12 cellular contexts compared by ENCODE assay signal in genomic region chr3:192155194-192155593, GRCh38.
DNase-seq lines count a peak whose midpoint lies in the region; ATAC-seq, FAIRE-seq and TF ChIP-seq lines count a peak whose summit lies in the region.
"Had no signal": no experiment of that assay in that cellular context is flagged by ENCODE, and none has a peak within 500 bp of the region (broad histone marks: within the 10 kb centered on the region; RNA-seq: fewer than 3 reads in every experiment).

No MANE protein-coding gene starts in this region.

- H3K4me3 ChIP-seq in cardiac muscle cell: peak overlapping the region; percentile 19
- H3K4me3 ChIP-seq in astrocyte (ENCODE audit: insufficient read depth, low read depth, low read length): peak overlapping the region; percentile 39
- peak overlapping the region; percentile 49 for H3K4me3 ChIP-seq in iPS-15b (ENCODE audit: low read depth, low read length)
- no peak overlapping the region for H3K4me3 ChIP-seq in uterus

- no peaks in the 10 kb centered on the region for H3K27me3 Mint-ChIP-seq in astrocyte (ENCODE audit: low read depth, unreplicated experiment)

- H3K4me1 ChIP-seq in cardiac muscle cell (ENCODE audit: low read depth) (no peaks in the 10 kb centered on the region), astrocyte (ENCODE audit: insufficient read depth, low read length) (no peaks in the 10 kb centered on the region), iPS-15b (ENCODE audit: control insufficient read depth, insufficient read depth, low read length) (no peaks in the 10 kb centered on the region), uterus (no peaks in the 10 kb centered on the region)

- H3K4me3 Mint-ChIP-seq in astrocyte (ENCODE audit: unreplicated experiment): peak overlapping the region; percentile 76

- no peak overlapping the region for H3K27ac Mint-ChIP-seq in astrocyte (ENCODE audit: unreplicated experiment)

- H3K9ac ChIP-seq in astrocyte (ENCODE audit: low read length) (no peak overlapping the region), iPS-15b (ENCODE audit: low read depth, low read length) (no peak overlapping the region)

- H3K36me3 Mint-ChIP-seq in astrocyte (ENCODE audit: low read depth, unreplicated experiment): no peaks in the 10 kb centered on the region

- H3K9me3 Mint-ChIP-seq in astrocyte (ENCODE audit: unreplicated experiment): no peaks in the 10 kb centered on the region

- H3K9me3 ChIP-seq in cardiac muscle cell (ENCODE audit: low read depth) (no peaks in the 10 kb centered on the region), astrocyte (ENCODE audit: insufficient read depth, low read depth, low read length) (no peaks in the 10 kb centered on the region), iPS-15b (ENCODE audit: control insufficient read depth, insufficient read depth, low read length) (no peaks in the 10 kb centered on the region), uterus (no peaks in the 10 kb centered on the region)
- H3K9me3 ChIP-seq: spleen had no signal

- H3K27ac ChIP-seq in cardiac muscle cell: no peak overlapping the region
- H3K27ac ChIP-seq in astrocyte (ENCODE audit: low read depth, low read length): no peak overlapping the region
- no peak overlapping the region for H3K27ac ChIP-seq in uterus
- H3K27ac ChIP-seq: VCaP had no signal

- no peak for TF ChIP-seq POLR2A in uterus (IDR thresholded peaks at IDR 0.05)

- no peak overlapping the region for H2AFZ ChIP-seq in astrocyte (ENCODE audit: low read depth, low read length)

- FAIRE-seq in astrocyte (lab: Jason Lieb, UNC): no peak

- H3K27me3 ChIP-seq in cardiac muscle cell (no peaks in the 10 kb centered on the region), astrocyte (ENCODE audit: insufficient read depth, low read length) (no peaks in the 10 kb centered on the region), iPS-15b (ENCODE audit: control insufficient read depth, insufficient read depth, low read length) (peaks cover 9% of the 10 kb centered on the region), uterus (no peaks in the 10 kb centered on the region)
- H3K27me3 ChIP-seq: spleen had no signal

- TF ChIP-seq CTCF in cardiac muscle cell (IDR thresholded peaks at IDR 0.05; ENCODE audit: low read depth, low read length) (no peak), astrocyte (IDR thresholded peaks at IDR 0.05; ENCODE audit: insufficient read depth, low read depth, low read length) (no peak), uterus (IDR thresholded peaks at IDR 0.05) (no peak), GM10266 (IDR thresholded peaks at IDR 0.05; ENCODE audit: control insufficient read depth, insufficient read depth, low read depth, missing control alignments) (no peak)

- H3K79me2 ChIP-seq in astrocyte (ENCODE audit: insufficient read depth, low read length): no peaks in the 10 kb centered on the region

- H4K20me1 ChIP-seq in astrocyte (ENCODE audit: insufficient read depth, low read length): no peaks in the 10 kb centered on the region

- peak overlapping the region; percentile 50 for H3K4me2 ChIP-seq in astrocyte (ENCODE audit: low read length)

- no peak for ATAC-seq in Right ventricle myocardium inferior
- no peak for ATAC-seq in HG03095 (IDR thresholded peaks at IDR 0.05; ENCODE audit: unreplicated experiment)

- no peaks in the 10 kb centered on the region for H3K4me1 Mint-ChIP-seq in astrocyte (ENCODE audit: low read depth, unreplicated experiment)

- intact Hi-C loops in Right ventricle myocardium inferior (cut with DNase I) (no loop called here), uterus (cut with DNase I; ENCODE audit: low total_unique reads) (no loop called here)

- no peaks in the 10 kb centered on the region for H3K36me3 ChIP-seq in cardiac muscle cell
- H3K36me3 ChIP-seq in astrocyte (ENCODE audit: insufficient read depth, low read length): no peaks in the 10 kb centered on the region
- no peaks in the 10 kb centered on the region for H3K36me3 ChIP-seq in iPS-15b (ENCODE audit: control insufficient read depth, insufficient read depth, low read length)
- H3K36me3 ChIP-seq in uterus: no peaks in the 10 kb centered on the region
- H3K36me3 ChIP-seq: spleen had no signal

- no peak for DNase-seq in cardiac muscle cell (ENCODE audit: low read depth in 1 of 2, low spot score in 1 of 2)
- no peak for DNase-seq in Right ventricle myocardium inferior (ENCODE audit: missing footprints)
- no peak for DNase-seq in astrocyte (ENCODE audit: low read depth)
- DNase-seq in uterus: no peak
- DNase-seq in GM10266 (ENCODE audit: extremely low spot score): no peak
- no peak for DNase-seq in activated CD8-positive, alpha-beta memory T cell treated with anti-CD3 and anti-CD28 coated beads, Interleukin-2, amount 50 U/mL, for 4 hours
- DNase-seq: activated T-cell treated with anti-CD3 and anti-CD28 coated beads, Interleukin-2, amount 50 U/mL, for 1 hour; NCI-H2029; spleen had no signal

Comparison
In these comparisons a context has a peak if more than half of its experiments do, and no peak if none do; other contexts are left out.
1. H3K4me3 ChIP-seq: peak in cardiac muscle cell (single experiment), astrocyte (single experiment) and iPS-15b (single experiment); none in uterus (0 of 2).